11 cellular contexts compared by ENCODE assay signal in genomic region chr5:68331202-68332108, GRCh38.
A peak's percentile ranks its signal among the peaks of the same experiment; 100 is the strongest.
DNase-seq lines count a peak whose midpoint lies in the region; ATAC-seq and TF ChIP-seq lines count a peak whose summit lies in the region.
"Had no signal": no experiment of that assay in that cellular context is flagged by ENCODE, and none has a peak within 500 bp of the region (broad histone marks: within the 10 kb centered on the region; RNA-seq: fewer than 3 reads in every experiment).

No MANE protein-coding gene starts in this region.

- peaks cover 3% of the 10 kb centered on the region for H3K9me3 Mint-ChIP-seq in activated T-helper 17 cell treated with anti-CD3 and anti-CD28 coated beads, Interleukin-2, amount 50 U/mL, for 72 hours

- H3K36me3 Mint-ChIP-seq in activated T-helper 17 cell treated with anti-CD3 and anti-CD28 coated beads, Interleukin-2, amount 50 U/mL, for 72 hours (ENCODE audit: low read depth) = no peaks in the 10 kb centered on the region

- peak overlapping the region; percentile 24 for H3K27ac ChIP-seq in foreskin keratinocyte

- H3K4me1 ChIP-seq in foreskin keratinocyte = peaks cover 48% of the 10 kb centered on the region

- H3K27ac Mint-ChIP-seq in activated T-helper 17 cell treated with anti-CD3 and anti-CD28 coated beads, Interleukin-2, amount 50 U/mL, for 72 hours = no peak overlapping the region

- H3K4me3 Mint-ChIP-seq in activated T-helper 17 cell treated with anti-CD3 and anti-CD28 coated beads, Interleukin-2, amount 50 U/mL, for 72 hours = no peak overlapping the region

- TF ChIP-seq CTCF in foreskin keratinocyte (conservative IDR thresholded peaks at IDR 0.05) = no peak

- peaks cover 8% of the 10 kb centered on the region for H3K27me3 Mint-ChIP-seq in activated T-helper 17 cell treated with anti-CD3 and anti-CD28 coated beads, Interleukin-2, amount 50 U/mL, for 72 hours

- DNase-seq in AML-193 (lab: John Stamatoyannopoulos, UW) (peak; percentile 83 to 90), NOMO-1 treated with DMSO at 0.1 percent for 48 hours (lab: John Stamatoyannopoulos, UW; ENCODE audit: unreplicated experiment) (peak; percentile 95), foreskin keratinocyte (peak in 1 of 2 donors; percentile 63), NCI-H446 (lab: John Stamatoyannopoulos, UW) (no peak), superior temporal gyrus (ENCODE audit: extremely low spot score) (no peak)
- DNase-seq in activated CD4-positive, alpha-beta T cell treated with anti-CD3 and anti-CD28 coated beads, Interleukin-2, amount 50 U/mL, for 1 hour = no peak
- DNase-seq: C1 segment of cervical spinal cord, T1000 had no signal

- no peaks in the 10 kb centered on the region for H3K4me1 Mint-ChIP-seq in activated T-helper 17 cell treated with anti-CD3 and anti-CD28 coated beads, Interleukin-2, amount 50 U/mL, for 72 hours

- ATAC-seq in GM21786 (IDR thresholded peaks at IDR 0.05; ENCODE audit: unreplicated experiment) = peak; percentile 63
- ATAC-seq in foreskin keratinocyte = peak; percentile 13
- ATAC-seq in activated T-helper 17 cell treated with anti-CD3 and anti-CD28 coated beads, Interleukin-2, amount 50 U/mL, for 72 hours (replicated peaks) = no peak
- ATAC-seq: body of pancreas had no signal

- no peaks in the 10 kb centered on the region for H3K27me3 ChIP-seq in foreskin keratinocyte
- H3K27me3 ChIP-seq: body of pancreas had no signal

Comparison
In these comparisons a context has a peak if more than half of its experiments do, and no peak if none do; other contexts are left out.
1. DNase-seq: peak in AML-193 (2 of 2) and NOMO-1 treated with DMSO at 0.1 percent for 48 hours (single experiment); none in NCI-H446 (0 of 2), activated CD4-positive, alpha-beta T cell treated with anti-CD3 and anti-CD28 coated beads, Interleukin-2, amount 50 U/mL, for 1 hour (single experiment) and superior temporal gyrus (single experiment).